Comparison of ENCODE assay signal across 9 cellular contexts in genomic region chr2:217851191-217852020, GRCh38.
DNase-seq lines count a peak whose midpoint lies in the region; FAIRE-seq and TF ChIP-seq lines count a peak whose summit lies in the region.
"Had no signal": no experiment of that assay in that cellular context is flagged by ENCODE, and none has a peak within 500 bp of the region (broad histone marks: within the 10 kb centered on the region; RNA-seq: fewer than 3 reads in every experiment).

No MANE protein-coding gene starts in this region.

- H3K36me3 Mint-ChIP-seq in nephron progenitor cell (ENCODE audit: low read depth) = no peaks in the 10 kb centered on the region

- peaks cover 15 to 100% (median 98%) of the 10 kb centered on the region in 4 donors for H3K4me1 ChIP-seq in tibial artery

- peak overlapping the region; percentile 59 to 78 for H3K27ac ChIP-seq in tibial artery

- H3K4me3 ChIP-seq in bronchial epithelial cell (ENCODE audit: low read depth, low read length) (no peak overlapping the region), lower leg skin (ENCODE audit: low read depth, poor library complexity, severe bottlenecking) (no peak overlapping the region), tibial artery (no peak overlapping the region)

- H3K27me3 ChIP-seq in bronchial epithelial cell (ENCODE audit: control insufficient read depth, insufficient read depth, low read length) (no peaks in the 10 kb centered on the region), tibial artery (no peaks in the 10 kb centered on the region)

- peaks cover 10% of the 10 kb centered on the region for H3K27me3 Mint-ChIP-seq in nephron progenitor cell (ENCODE audit: low read depth, poor library complexity)

- H3K36me3 ChIP-seq in bronchial epithelial cell (ENCODE audit: control insufficient read depth, insufficient read depth, low read length) = peaks cover 8% of the 10 kb centered on the region
- H3K36me3 ChIP-seq in tibial artery = peaks cover 82 to 87% (median 83%) of the 10 kb centered on the region in 3 donors

- TF ChIP-seq CTCF in bronchial epithelial cell (IDR thresholded peaks at IDR 0.05; ENCODE audit: insufficient read depth, low read length, severe bottlenecking) = no peak
- no peak for TF ChIP-seq CTCF in lower leg skin (IDR thresholded peaks at IDR 0.05)
- TF ChIP-seq CTCF in tibial artery (IDR thresholded peaks at IDR 0.05) = no peak
- TF ChIP-seq CTCF in nephron progenitor cell (IDR thresholded peaks at IDR 0.05) = no peak

- intact Hi-C loops in lower leg skin (cut with DNase I; ENCODE audit: low total_unique reads) = no loop called here
- intact Hi-C loops in tibial artery (cut with DNase I; ENCODE audit: low total_unique reads) = no loop called here

- H3K27ac Mint-ChIP-seq in nephron progenitor cell = no peak overlapping the region

- H3K9me3 Mint-ChIP-seq in nephron progenitor cell = no peaks in the 10 kb centered on the region

- H3K4me1 Mint-ChIP-seq in nephron progenitor cell = peaks cover 41% of the 10 kb centered on the region

- WGBS in lower leg skin, 2 donors = 68 to 69% methylated on average over 2 of the region's 2 CpGs

- TF ChIP-seq POLR2A in lower leg skin (IDR thresholded peaks at IDR 0.05) = no peak

- no peak overlapping the region for H3K4me3 Mint-ChIP-seq in nephron progenitor cell

- FAIRE-seq in bronchial epithelial cell (lab: Jason Lieb, UNC) = no peak
- FAIRE-seq: TTC549 had no signal

- no peaks in the 10 kb centered on the region for H3K9me3 ChIP-seq in tibial artery

- DNase-seq in M059J (ENCODE audit: low read depth) = peak; percentile 83
- DNase-seq in bronchial epithelial cell (ENCODE audit: low read depth) = peak; percentile 44
- peak; percentile 63 to 90 for DNase-seq in lower leg skin (ENCODE audit: low spot score in 2 of 2)
- peak; percentile 88 to 89 for DNase-seq in tibial artery
- no peak for DNase-seq in cerebellum (ENCODE audit: low spot score)
- DNase-seq in nephron progenitor cell = no peak
- no peak for DNase-seq in HUDEP-2 (lab: John Stamatoyannopoulos, UW; ENCODE audit: unreplicated experiment in 76 of 76)
- no peak for DNase-seq in inferior parietal cortex (ENCODE audit: extremely low spot score)

Comparison
In these comparisons a context has a peak if more than half of its experiments do, and no peak if none do; other contexts are left out.
1. DNase-seq: peak in M059J (single experiment), bronchial epithelial cell (single experiment), lower leg skin (2 of 2) and tibial artery (2 of 2); none in cerebellum (single experiment), nephron progenitor cell (single experiment), HUDEP-2 (0 of 76) and inferior parietal cortex (single experiment).